ENCODE assay signal across 20 cellular contexts in genomic region chr6:144697389-144697788, GRCh38.
"Had no signal": no experiment of that assay in that cellular context is flagged by ENCODE, and none has a peak within 500 bp of the region (broad histone marks: within the 10 kb centered on the region; RNA-seq: fewer than 3 reads in every experiment).

No MANE protein-coding gene starts in this region.

- H3K4me1 Mint-ChIP-seq: activated CD4-positive, alpha-beta memory T cell treated with anti-CD3 and anti-CD28 coated beads, Interleukin-2, amount 10 ng/mL, durations not matched to agents 7 days and 5 days had no signal

- ATAC-seq: activated naive CD8-positive, alpha-beta T cell treated with anti-CD3 and anti-CD28 coated beads, Interleukin-2, amount 50 U/mL, for 24 hours; gastrocnemius medialis; left ventricle myocardium superior; stimulated activated naive B cell treated with anti-CD40 and anti-IgM and Interleukin-4, amounts not matched to agents 10 μg/mL and 1 μg/mL and 100 μg/mL, for 72 hours had no signal

- H3K9me3 Mint-ChIP-seq: activated naive CD8-positive, alpha-beta T cell treated with anti-CD3 and anti-CD28 coated beads, Interleukin-2, amount 50 U/mL, for 24 hours had no signal

- H3K27ac ChIP-seq: esophagus squamous epithelium, gastrocnemius medialis, parathyroid adenoma had no signal

- H3K9me3 ChIP-seq: esophagus squamous epithelium, gastrocnemius medialis, mucosa of descending colon had no signal

- H3K4me3 Mint-ChIP-seq: activated B cell treated with CpG ODN at 0.5 μM for 24 hours; activated CD4-positive, alpha-beta memory T cell treated with anti-CD3 and anti-CD28 coated beads, Interleukin-2, amount 10 ng/mL, durations not matched to agents 7 days and 5 days; activated naive CD8-positive, alpha-beta T cell treated with anti-CD3 and anti-CD28 coated beads, Interleukin-2, amount 50 U/mL, for 24 hours; memory B cell; naive B cell; stimulated activated naive B cell treated with anti-CD40 and anti-IgM and Interleukin-4, amounts not matched to agents 10 μg/mL and 1 μg/mL and 100 μg/mL, for 72 hours; T-helper 2 cell treated with Interferon-gamma antibody and Interleukin-4, amounts not matched to agents 5 μg/mL and 100 μg/mL, for 36 hours had no signal

- H3K9ac ChIP-seq: parathyroid adenoma had no signal

- H3K27me3 Mint-ChIP-seq: activated B cell treated with CpG ODN at 0.5 μM for 24 hours; activated CD4-positive, alpha-beta memory T cell treated with anti-CD3 and anti-CD28 coated beads, Interleukin-2, amount 10 ng/mL, durations not matched to agents 7 days and 5 days; activated naive CD8-positive, alpha-beta T cell treated with anti-CD3 and anti-CD28 coated beads, Interleukin-2, amount 50 U/mL, for 24 hours; memory B cell; naive B cell; stimulated activated naive B cell treated with anti-CD40 and anti-IgM and Interleukin-4, amounts not matched to agents 10 μg/mL and 1 μg/mL and 100 μg/mL, for 72 hours had no signal

- H3K79me2 ChIP-seq: parathyroid adenoma had no signal

- DNase-seq: activated B cell treated with CpG ODN at 0.5 μM for 24 hours; activated CD4-positive, alpha-beta memory T cell treated with anti-CD3 and anti-CD28 coated beads, Interleukin-2, amount 10 ng/mL, durations not matched to agents 7 days and 5 days; activated CD4-positive, alpha-beta T cell treated with anti-CD3 and anti-CD28 coated beads for 48 hours; activated naive CD4-positive, alpha-beta T cell treated with Interleukin-2 at 50 U/mL for 16 hours; activated naive CD8-positive, alpha-beta T cell treated with anti-CD3 and anti-CD28 coated beads, Interleukin-2, amount 50 U/mL, for 24 hours; activated T-cell treated with anti-CD3 and anti-CD28 coated beads, Interleukin-2, amount 50 U/mL, for 1 hour; aorta; effector CD4-positive, alpha-beta T cell; esophagus squamous epithelium; gastrocnemius medialis; head of caudate nucleus; kidney glomerular epithelial cell; left ventricle myocardium superior; mucosa of descending colon; naive B cell; stimulated activated naive B cell treated with anti-CD40 and anti-IgM and Interleukin-4, amounts not matched to agents 10 μg/mL and 1 μg/mL and 100 μg/mL, for 72 hours had no signal

- H3K27me3 ChIP-seq: esophagus squamous epithelium, gastrocnemius medialis had no signal

- H3K4me3 ChIP-seq: esophagus squamous epithelium, gastrocnemius medialis, mucosa of descending colon had no signal

- H3K27ac Mint-ChIP-seq: activated B cell treated with CpG ODN at 0.5 μM for 24 hours; activated CD4-positive, alpha-beta memory T cell treated with anti-CD3 and anti-CD28 coated beads, Interleukin-2, amount 10 ng/mL, durations not matched to agents 7 days and 5 days; activated naive CD8-positive, alpha-beta T cell treated with anti-CD3 and anti-CD28 coated beads, Interleukin-2, amount 50 U/mL, for 24 hours; activated T-helper 2 cell treated with anti-CD3 and anti-CD28 coated beads, Interferon-gamma antibody, Interleukin-2, Interleukin-4, amounts not matched to agents 10 μg/mL and 5 μg/mL and 100 μg/mL, durations not matched to agents 14 hours and 24 hours and 36 hours; memory B cell; stimulated activated naive B cell treated with anti-CD40 and anti-IgM and Interleukin-4, amounts not matched to agents 10 μg/mL and 1 μg/mL and 100 μg/mL, for 72 hours; T-helper 2 cell treated with Interferon-gamma antibody and Interleukin-4, amounts not matched to agents 5 μg/mL and 100 μg/mL, for 36 hours had no signal

- H2AFZ ChIP-seq: parathyroid adenoma had no signal

- H3K4me1 ChIP-seq: esophagus squamous epithelium, gastrocnemius medialis had no signal
